ENCODE assay signal across 24 cellular contexts in genomic region chr2:79792097-79792496, GRCh38.
A peak's percentile ranks its signal among the peaks of the same experiment; 100 is the strongest.
DNase-seq lines count a peak whose midpoint lies in the region; ATAC-seq, FAIRE-seq and TF ChIP-seq lines count a peak whose summit lies in the region.
"Had no signal": no experiment of that assay in that cellular context is flagged by ENCODE, and none has a peak within 500 bp of the region (broad histone marks: within the 10 kb centered on the region; RNA-seq: fewer than 3 reads in every experiment).

No MANE protein-coding gene starts in this region.

- H2AFZ ChIP-seq in hepatocyte, result no peak overlapping the region
- H2AFZ ChIP-seq: GM23338 had no signal

- no peaks in the 10 kb centered on the region for H3K4me1 Mint-ChIP-seq in activated T-cell treated with anti-CD3 and anti-CD28 coated beads, Interleukin-2, amount 50 U/mL, for 72 hours (ENCODE audit: low read depth)
- H3K4me1 Mint-ChIP-seq: CD4-positive, CD25-positive, alpha-beta regulatory T cell had no signal

- H3K9me3 ChIP-seq in hepatocyte (ENCODE audit: low read depth), result no peaks in the 10 kb centered on the region
- no peaks in the 10 kb centered on the region for H3K9me3 ChIP-seq in pancreas
- H3K9me3 ChIP-seq: HAP-1, SK-N-SH had no signal

- H3K4me1 ChIP-seq in hepatocyte (ENCODE audit: insufficient read depth) (peaks cover 8% of the 10 kb centered on the region), pancreas (peaks cover 0 to 4% (median 0%) of the 10 kb centered on the region in 3 donors)
- H3K4me1 ChIP-seq: HAP-1 had no signal

- H3K36me3 Mint-ChIP-seq in activated T-cell treated with anti-CD3 and anti-CD28 coated beads, Interleukin-2, amount 50 U/mL, for 72 hours (ENCODE audit: insufficient read depth in 2 of 2), result no peaks in the 10 kb centered on the region
- H3K36me3 Mint-ChIP-seq: CD4-positive, CD25-positive, alpha-beta regulatory T cell had no signal

- intact Hi-C loops in pancreas (cut with DNase I), result no loop called here

- H3K36me3 ChIP-seq in hepatocyte (replicated peaks; ENCODE audit: insufficient read depth, low read depth) (no peaks in the 10 kb centered on the region), pancreas (no peaks in the 10 kb centered on the region)
- H3K36me3 ChIP-seq: HAP-1 had no signal

- no peaks in the 10 kb centered on the region for H3K27me3 Mint-ChIP-seq in activated T-cell treated with anti-CD3 and anti-CD28 coated beads, Interleukin-2, amount 50 U/mL, for 72 hours (ENCODE audit: low read depth)
- H3K27me3 Mint-ChIP-seq: CD4-positive, CD25-positive, alpha-beta regulatory T cell had no signal

- H3K4me3 ChIP-seq in hepatocyte (no peak overlapping the region), pancreas (no peak overlapping the region)
- H3K4me3 ChIP-seq: GM23338, HAP-1 had no signal

- no peaks in the 10 kb centered on the region for H4K20me1 ChIP-seq in hepatocyte (ENCODE audit: insufficient read depth, poor library complexity, severe bottlenecking)

- H3K27me3 ChIP-seq in hepatocyte (no peaks in the 10 kb centered on the region), pancreas (no peaks in the 10 kb centered on the region)

- no peak overlapping the region for H3K4me2 ChIP-seq in hepatocyte
- H3K4me2 ChIP-seq: GM23338, SK-N-SH had no signal

- no peak for TF ChIP-seq CTCF in hepatocyte (IDR thresholded peaks at IDR 0.05; ENCODE audit: poor library complexity)
- no peak for TF ChIP-seq CTCF in pancreas (IDR thresholded peaks at IDR 0.05)

- DNase-seq in NCI-H345 (lab: John Stamatoyannopoulos, UW), result peak; percentile 6
- DNase-seq in NCI-H345 treated with DMSO at 0.1 percent for 48 hours (lab: John Stamatoyannopoulos, UW; ENCODE audit: unreplicated experiment), result no peak
- DNase-seq in NCI-H526 (lab: John Stamatoyannopoulos, UW), result peak; percentile 80 to 81
- peak; percentile 37 for DNase-seq in hepatocyte (ENCODE audit: low spot score)
- no peak for DNase-seq in pancreas
- no peak for DNase-seq in NCI-H1092 (lab: John Stamatoyannopoulos, UW)
- DNase-seq in activated T-cell treated with anti-CD3 and anti-CD28 coated beads, Interleukin-2, amount 50 U/mL, for 72 hours, result no peak
- DNase-seq: CD4-positive, CD25-positive, alpha-beta regulatory T cell; DMS53; HFFc6; IMR-90; KG1; MM.1S; NCI-H1417; NCI-H1694; NCI-H2029 treated with DMSO at 0.1 percent for 48 hours; NCI-H2171; NCI-H226; NCI-H524; SK-N-SH had no signal

- ATAC-seq in pancreas (peak; percentile 50 to 94 (median 70)), GM18520 (IDR thresholded peaks at IDR 0.05; ENCODE audit: unreplicated experiment) (no peak)
- no peak for ATAC-seq in activated T-cell treated with anti-CD3 and anti-CD28 coated beads, Interleukin-2, amount 50 U/mL, for 72 hours (replicated peaks in 1 of 2)
- ATAC-seq: GM23338 had no signal

- H3K79me2 ChIP-seq in hepatocyte, result no peaks in the 10 kb centered on the region

- WGBS in hepatocyte (ENCODE audit: low lambda C conversion rate, missing lambda C conversion rate), result 83% methylated on average over 1 of the region's 1 CpG
- WGBS in pancreas, 2 donors, result 15 to 30% methylated on average over 1 of the region's 1 CpG

- no peaks in the 10 kb centered on the region for H3K9me2 ChIP-seq in hepatocyte (replicated peaks; ENCODE audit: insufficient read depth)
- H3K9me2 ChIP-seq: SK-N-SH had no signal

- H3K27ac Mint-ChIP-seq in activated T-cell treated with anti-CD3 and anti-CD28 coated beads, Interleukin-2, amount 50 U/mL, for 72 hours, result no peak overlapping the region
- H3K27ac Mint-ChIP-seq: CD4-positive, CD25-positive, alpha-beta regulatory T cell; GM23338; HFFc6 had no signal

- no peak for FAIRE-seq in pancreas (lab: Jason Lieb, UNC)
- FAIRE-seq: RCC 7860 had no signal

- no peak overlapping the region for H3K4me3 Mint-ChIP-seq in activated T-cell treated with anti-CD3 and anti-CD28 coated beads, Interleukin-2, amount 50 U/mL, for 72 hours
- H3K4me3 Mint-ChIP-seq: CD4-positive, CD25-positive, alpha-beta regulatory T cell; GM23338; HFFc6 had no signal

- H3K9me3 Mint-ChIP-seq in activated T-cell treated with anti-CD3 and anti-CD28 coated beads, Interleukin-2, amount 50 U/mL, for 72 hours, result peaks cover 0 to 4% of the 10 kb centered on the region in 2 donors
- H3K9me3 Mint-ChIP-seq: GM23338, HFFc6 had no signal

- H3K27ac ChIP-seq in hepatocyte (peak overlapping the region; percentile 66), pancreas (no peak overlapping the region)

Comparison
In these comparisons a context has a peak if more than half of its experiments do, and no peak if none do; other contexts are left out.
1. DNase-seq: peak in NCI-H345 (single experiment), NCI-H526 (2 of 2) and hepatocyte (single experiment); none in NCI-H345 treated with DMSO at 0.1 percent for 48 hours (single experiment), pancreas (0 of 6), NCI-H1092 (single experiment) and activated T-cell treated with anti-CD3 and anti-CD28 coated beads, Interleukin-2, amount 50 U/mL, for 72 hours (0 of 2).
2. ATAC-seq: peak in pancreas (4 of 4); none in GM18520 (single experiment) and activated T-cell treated with anti-CD3 and anti-CD28 coated beads, Interleukin-2, amount 50 U/mL, for 72 hours (0 of 2).